Comparison of ENCODE assay signal across 1 cellular context in genomic region chr19:43636121-43636683, GRCh38.
TF ChIP-seq lines count a peak whose summit lies in the region.

No MANE protein-coding gene starts in this region.

TF ChIP-seq in H1, 55 proteins besides CTCF, POLR2A, EP300 and RAD21:
- TF ChIP-seq JUND (IDR thresholded peaks at IDR 0.05; ENCODE audit: low read length) (peak; percentile 85; the same call in 1 of the 2 replicates), BACH1 (IDR thresholded peaks at IDR 0.05; ENCODE audit: low read length) (peak; percentile 82), ZNF274 (IDR thresholded peaks at IDR 0.05; ENCODE audit: borderline replicate concordance, extremely low read depth, low read length) (no peak), HDAC6 (IDR thresholded peaks at IDR 0.05; ENCODE audit: low read depth, low read length) (no peak), GTF2F1 (IDR thresholded peaks at IDR 0.05; ENCODE audit: borderline replicate concordance, low read depth, low read length) (no peak), SP1 (IDR thresholded peaks at IDR 0.05; ENCODE audit: low read depth, low read length) (peak; percentile 72; the same call in 1 of the 2 replicates), TEAD4 (IDR thresholded peaks at IDR 0.05; ENCODE audit: low read depth, low read length) (peak; percentile 96), SP4 (IDR thresholded peaks at IDR 0.05; ENCODE audit: low read length) (no peak), MAFK (IDR thresholded peaks at IDR 0.05; ENCODE audit: low read depth, low read length) (peak; percentile 61; the same call in 1 of the 2 replicates), POLR2AphosphoS5 (IDR thresholded peaks at IDR 0.05; ENCODE audit: low read depth, low read length) (0 out of 2 replicates have a peak, but pooled peaks have one; percentile 11), NRF1 (IDR thresholded peaks at IDR 0.05; ENCODE audit: low read depth, low read length) (no peak), SP2 (IDR thresholded peaks at IDR 0.05; ENCODE audit: low read length) (no peak)
